Comparison of ENCODE assay signal across 11 cellular contexts in the genomic region with DNA sequence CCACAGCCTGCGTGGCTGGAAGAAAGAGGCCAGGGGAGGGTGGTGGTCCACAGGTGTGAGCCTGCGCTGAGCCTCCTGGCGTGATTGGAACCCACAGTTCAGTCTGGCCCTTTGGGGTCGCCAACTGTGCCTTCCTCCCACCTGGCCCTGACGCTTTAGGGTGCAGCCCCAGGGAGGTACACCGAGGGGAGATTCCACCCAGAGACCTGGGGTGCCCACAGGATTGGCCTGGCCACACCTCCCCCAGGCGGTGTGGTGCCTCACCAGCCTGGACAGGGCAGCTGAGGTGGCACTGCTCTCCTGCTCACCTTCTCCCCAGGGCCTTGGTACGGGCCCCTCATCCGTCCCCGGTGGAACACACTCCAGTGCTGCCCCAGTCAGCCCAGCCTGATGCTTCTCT. TPM values are rescaled to one million over a fixed set of nuclear protein-coding genes. Genes with fewer than 3 reads are reported as not detected.
A peak's percentile ranks its signal among the peaks of the same experiment; 100 is the strongest.
DNase-seq lines count a peak whose midpoint lies in the region; ATAC-seq and TF ChIP-seq lines count a peak whose summit lies in the region.
"Had no signal": no experiment of that assay in that cellular context is flagged by ENCODE, and none has a peak within 500 bp of the region (broad histone marks: within the 10 kb centered on the region; RNA-seq: fewer than 3 reads in every experiment).

No MANE protein-coding gene starts in this region.

- no peak for TF ChIP-seq POLR2A in IMR-90 (IDR thresholded peaks at IDR 0.05; ENCODE audit: low read depth, low read length)

- TF ChIP-seq RAD21 in IMR-90 (IDR thresholded peaks at IDR 0.05; ENCODE audit: low read length) = no peak

- H3K27ac ChIP-seq in IMR-90 (ENCODE audit: insufficient read depth, low read length) (no peak overlapping the region), neural progenitor cell (no peak overlapping the region)
- H3K27ac ChIP-seq: esophagus muscularis mucosa had no signal

- H3K36me3 ChIP-seq in IMR-90 (ENCODE audit: control insufficient read depth, insufficient read depth, low read length) (peaks cover 5% of the 10 kb centered on the region; the same call in 1 of the 2 replicates), neural progenitor cell (no peaks in the 10 kb centered on the region)

- H4K8ac ChIP-seq in IMR-90 (ENCODE audit: low read depth in 2 of 2, low read length in 2 of 2) = no peak overlapping the region

- H3K4me3 Mint-ChIP-seq in activated naive CD8-positive, alpha-beta T cell treated with anti-CD3 and anti-CD28 coated beads, Interleukin-2, amount 50 U/mL, for 24 hours = no peak overlapping the region
- H3K4me3 Mint-ChIP-seq in neural progenitor cell = no peak overlapping the region

- in situ Hi-C loops in IMR-90 (cut with MboI; ENCODE audit: low sequenced_read_pairs) = no loop called here

- peaks cover 56% of the 10 kb centered on the region for H3K4me1 Mint-ChIP-seq in activated naive CD8-positive, alpha-beta T cell treated with anti-CD3 and anti-CD28 coated beads, Interleukin-2, amount 50 U/mL, for 24 hours
- H3K4me1 Mint-ChIP-seq in neural progenitor cell = peaks cover 10% of the 10 kb centered on the region

- POLR2A ChIA-PET in IMR-90 (lab: Charles Lee; ENCODE audit: unreplicated experiment) = no interaction called here

- H3K23ac ChIP-seq in IMR-90 (ENCODE audit: low read depth, low read length) = no peak overlapping the region

- no peak overlapping the region for H3K14ac ChIP-seq in IMR-90 (replicated peaks; ENCODE audit: low read depth, low read length)

- peaks cover 8% of the 10 kb centered on the region for H3K9me1 ChIP-seq in IMR-90 (ENCODE audit: insufficient read depth, low read length)

- no peak overlapping the region; the same call in 1 of the 2 replicates for H4K5ac ChIP-seq in IMR-90 (ENCODE audit: low read depth, low read length)

- H3K27ac Mint-ChIP-seq in activated naive CD8-positive, alpha-beta T cell treated with anti-CD3 and anti-CD28 coated beads, Interleukin-2, amount 50 U/mL, for 24 hours = peak overlapping the region; percentile 22
- H3K27ac Mint-ChIP-seq in neural progenitor cell = no peak overlapping the region

- peaks cover 10% of the 10 kb centered on the region for H3K79me2 ChIP-seq in neural progenitor cell (ENCODE audit: low read depth)

- intact Hi-C loops in IMR-90 (cut with micrococcal nuclease) = no loop called here

- H3K4me2 ChIP-seq in IMR-90 (ENCODE audit: low read depth, low read length) (no peak overlapping the region), neural progenitor cell (peak overlapping the region; percentile 65)

- no peak for TF ChIP-seq CTCF in IMR-90 (conservative IDR thresholded peaks at IDR 0.05; ENCODE audit: low read depth, low read length)
- TF ChIP-seq CTCF in neural progenitor cell (IDR thresholded peaks at IDR 0.05) = no peak

- dilution Hi-C loops in IMR-90 (cut with HindIII; ENCODE audit: low sequenced_read_pairs, unreplicated experiment) = no loop called here

- CTCF ChIA-PET in IMR-90 (lab: Yijun Ruan, JAX) = interaction anchor here (1.0 kb wide), 1 partner anchor 49 kb away, joined by 3 read pairs; no protein-coding TSS in a partner anchor

- no peak overlapping the region; the same call in 1 of the 2 replicates for H2AK5ac ChIP-seq in IMR-90 (ENCODE audit: low read depth, low read length)

- H4K20me1 ChIP-seq in IMR-90 (ENCODE audit: insufficient read depth, low read length) (no peaks in the 10 kb centered on the region; the same call in 1 of the 2 replicates), neural progenitor cell (ENCODE audit: low read depth) (peaks cover 8% of the 10 kb centered on the region)

- H3K36me3 Mint-ChIP-seq in activated naive CD8-positive, alpha-beta T cell treated with anti-CD3 and anti-CD28 coated beads, Interleukin-2, amount 50 U/mL, for 24 hours (ENCODE audit: low read depth) = no peaks in the 10 kb centered on the region
- no peaks in the 10 kb centered on the region for H3K36me3 Mint-ChIP-seq in neural progenitor cell

- no peak overlapping the region for H2AK9ac ChIP-seq in IMR-90 (replicated peaks; ENCODE audit: low read depth, low read length, poor library complexity)

- WGBS in IMR-90 (ENCODE audit: extremely low coverage in 2 of 2, insufficient read length in 1 of 2), 2 experiments = 90% methylated on average over 6 of the region's 10 CpGs; no CpG with 5 or more reads in 1 of the 2 experiments

- H3K27me3 ChIP-seq in IMR-90 (ENCODE audit: control insufficient read depth, insufficient read depth, low read length) = no peaks in the 10 kb centered on the region
- H3K27me3 ChIP-seq in neural progenitor cell = peaks cover 12% of the 10 kb centered on the region

- no peak overlapping the region for H3K9ac ChIP-seq in IMR-90 (ENCODE audit: low read depth, low read length)
- H3K9ac ChIP-seq in neural progenitor cell = no peak overlapping the region

- H3K9me3 Mint-ChIP-seq in activated naive CD8-positive, alpha-beta T cell treated with anti-CD3 and anti-CD28 coated beads, Interleukin-2, amount 50 U/mL, for 24 hours = no peaks in the 10 kb centered on the region
- H3K9me3 Mint-ChIP-seq in neural progenitor cell = no peaks in the 10 kb centered on the region

- DNase-seq in IMR-90 (no peak), neural progenitor cell (ENCODE audit: low spot score) (no peak), hypothalamus (lab: John Stamatoyannopoulos, UW) (no peak)
- DNase-seq in activated naive CD8-positive, alpha-beta T cell treated with anti-CD3 and anti-CD28 coated beads, Interleukin-2, amount 50 U/mL, for 24 hours = peak; percentile 14
- DNase-seq in central memory CD4-positive, alpha-beta T cell = no peak
- no peak for DNase-seq in stimulated activated CD4-positive, alpha-beta T cell treated with anti-CD3 and anti-CD28 coated beads, Interleukin-12 subunit alpha, Interleukin-12 subunit beta, amount 100 ng/mL, for 4 hours
- DNase-seq: kidney had no signal

- no peak overlapping the region for H4K91ac ChIP-seq in IMR-90 (ENCODE audit: insufficient read depth, low read depth, low read length)

- peak overlapping the region; percentile 20; the same call in 1 of the 2 replicates for H3K4ac ChIP-seq in IMR-90 (ENCODE audit: low read depth, low read length)

- H3K27me3 Mint-ChIP-seq in activated naive CD8-positive, alpha-beta T cell treated with anti-CD3 and anti-CD28 coated beads, Interleukin-2, amount 50 U/mL, for 24 hours = peaks cover 5% of the 10 kb centered on the region
- H3K27me3 Mint-ChIP-seq in neural progenitor cell (ENCODE audit: insufficient read depth, low read depth) = peaks cover 16% of the 10 kb centered on the region

- peaks cover 6 to 16% of the 10 kb centered on the region in 2 experiments; a peak in 3 of 4 replicates for H3K79me1 ChIP-seq in IMR-90 (ENCODE audit: low read depth in 1 of 2, low read length in 2 of 2)

- H3F3A ChIP-seq in neural progenitor cell (ENCODE audit: low read depth) = peaks cover 4% of the 10 kb centered on the region

- no peak overlapping the region for H2BK5ac ChIP-seq in IMR-90 (ENCODE audit: low read depth, low read length, poor library complexity, severe bottlenecking)

- H2AFZ ChIP-seq in IMR-90 (replicated peaks; ENCODE audit: low read length, poor library complexity) (no peak overlapping the region), neural progenitor cell (replicated peaks) (peak overlapping the region; percentile 39)

- H3K9me3 ChIP-seq in IMR-90 (ENCODE audit: control insufficient read depth, insufficient read depth, low read length) (no peaks in the 10 kb centered on the region), neural progenitor cell (ENCODE audit: low read depth) (no peaks in the 10 kb centered on the region)
- H3K9me3 ChIP-seq: esophagus muscularis mucosa had no signal

- no TSS peak for BruUV-seq in IMR-90 (replicated peaks; lab: Mats Ljungman, UMichigan)

- H3K4me1 ChIP-seq in IMR-90 (ENCODE audit: control insufficient read depth, insufficient read depth, low read length) = peaks cover 23% of the 10 kb centered on the region
- peaks cover 11% of the 10 kb centered on the region for H3K4me1 ChIP-seq in neural progenitor cell

- no peak overlapping the region for H3K56ac ChIP-seq in IMR-90 (ENCODE audit: extremely low read depth, insufficient read depth, low read length)

- ATAC-seq in IMR-90 (ENCODE audit: low read depth) = no peak
- no peak for ATAC-seq in activated naive CD8-positive, alpha-beta T cell treated with anti-CD3 and anti-CD28 coated beads, Interleukin-2, amount 50 U/mL, for 24 hours
- ATAC-seq: activated CD4-positive, CD25-positive, alpha-beta regulatory T cell treated with anti-CD3 and anti-CD28 coated beads, Interleukin-2, amount 50 U/mL, for 24 hours had no signal

- no peak overlapping the region for H2BK120ac ChIP-seq in IMR-90 (ENCODE audit: low read depth, low read length)

- H2BK20ac ChIP-seq in IMR-90 (ENCODE audit: low read depth, low read length) = no peak overlapping the region

- H3K4me3 ChIP-seq in IMR-90 (ENCODE audit: insufficient read depth, low read depth, low read length) = no peak overlapping the region
- H3K4me3 ChIP-seq in neural progenitor cell = no peak overlapping the region

- H2BK15ac ChIP-seq in IMR-90 (ENCODE audit: low read depth, low read length) = no peak overlapping the region

- no peak overlapping the region for H3K18ac ChIP-seq in IMR-90 (ENCODE audit: low read depth, low read length)

RNA-seq across cellular contexts. Expression of a gene that starts 1.0 kb away (rescaled TPM):
- total RNA-seq in IMR-90 (2012; rRNA removed) = 0.18 and 0.28 TPM in 2 replicates
- polyA plus RNA-seq in IMR-90 (2012; rRNA removed) = 1.7 and 2.1 TPM in 2 replicates
- polyA plus RNA-seq in IMR-90 (2012; cell fraction: cytosol; rRNA removed) = 2.7 and 3.4 TPM in 2 replicates
- polyA plus RNA-seq in IMR-90 (2012; cell fraction: nucleus; rRNA removed; ENCODE audit: low replicate concordance) = 0.87 and 4.1 TPM in 2 replicates
- total RNA-seq in neural progenitor cell (ENCODE audit: low replicate concordance) = not detected in 2 replicates

RNA-seq across cellular contexts. Expression of a gene that starts 5.1 kb away (rescaled TPM):
- 4.4 and 5.7 TPM in 2 replicates for total RNA-seq in IMR-90 (2012; rRNA removed)
- 24.6 and 30.2 TPM in 2 replicates for polyA plus RNA-seq in IMR-90 (2012; rRNA removed)
- polyA plus RNA-seq in IMR-90 (2012; cell fraction: cytosol; rRNA removed) = 19.0 and 28.4 TPM in 2 replicates
- polyA plus RNA-seq in IMR-90 (2012; cell fraction: nucleus; rRNA removed; ENCODE audit: low replicate concordance) = 79.5 and 226 TPM in 2 replicates
- 31.5 and 79.6 TPM in 2 replicates for total RNA-seq in neural progenitor cell (ENCODE audit: low replicate concordance)

RNA-seq across cellular contexts. Expression of a gene that starts 14.6 kb away (rescaled TPM):
- total RNA-seq in IMR-90 (2012; rRNA removed) (not detected in 2 replicates), neural progenitor cell (ENCODE audit: low replicate concordance) (0.09 TPM in 1 of 2 replicates, not detected in the other)
- polyA plus RNA-seq in IMR-90 (2012; rRNA removed) = 0.13 and 0.15 TPM in 2 replicates
- polyA plus RNA-seq in IMR-90 (2012; cell fraction: cytosol; rRNA removed) = 0.04 TPM in 1 of 2 replicates, not detected in the other
- polyA plus RNA-seq in IMR-90 (2012; cell fraction: nucleus; rRNA removed; ENCODE audit: low replicate concordance) = 2.4 and 4.0 TPM in 2 replicates
- total RNA-seq: pulmonary artery endothelial cell, RPMI7951 had no signal

RNA-seq across cellular contexts. Expression of a gene that starts 20.1 kb away (rescaled TPM):
- not detected in 2 replicates for total RNA-seq in IMR-90 (2012; rRNA removed)
- 0.87 and 1.2 TPM in 2 replicates for polyA plus RNA-seq in IMR-90 (2012; rRNA removed)
- 3.1 and 4.8 TPM in 2 replicates for polyA plus RNA-seq in IMR-90 (2012; cell fraction: cytosol; rRNA removed)
- 6.0 and 7.3 TPM in 2 replicates for polyA plus RNA-seq in IMR-90 (2012; cell fraction: nucleus; rRNA removed; ENCODE audit: low replicate concordance)
- total RNA-seq in neural progenitor cell (ENCODE audit: low replicate concordance) = not detected in 2 replicates
- total RNA-seq: pulmonary artery endothelial cell had no signal

RNA-seq across cellular contexts. Expression of a gene that starts 30.7 kb away (rescaled TPM):
- total RNA-seq in IMR-90 (2012; rRNA removed) (3.8 and 4.4 TPM in 2 replicates), neural progenitor cell (ENCODE audit: low replicate concordance) (2.7 and 19.7 TPM in 2 replicates)
- 46.0 and 52.3 TPM in 2 replicates for polyA plus RNA-seq in IMR-90 (2012; rRNA removed)
- polyA plus RNA-seq in IMR-90 (2012; cell fraction: cytosol; rRNA removed) = 11.9 and 56.9 TPM in 2 replicates
- 194 and 536 TPM in 2 replicates for polyA plus RNA-seq in IMR-90 (2012; cell fraction: nucleus; rRNA removed; ENCODE audit: low replicate concordance)
